ENCODE assay signal across 27 cellular contexts in the genomic region with DNA sequence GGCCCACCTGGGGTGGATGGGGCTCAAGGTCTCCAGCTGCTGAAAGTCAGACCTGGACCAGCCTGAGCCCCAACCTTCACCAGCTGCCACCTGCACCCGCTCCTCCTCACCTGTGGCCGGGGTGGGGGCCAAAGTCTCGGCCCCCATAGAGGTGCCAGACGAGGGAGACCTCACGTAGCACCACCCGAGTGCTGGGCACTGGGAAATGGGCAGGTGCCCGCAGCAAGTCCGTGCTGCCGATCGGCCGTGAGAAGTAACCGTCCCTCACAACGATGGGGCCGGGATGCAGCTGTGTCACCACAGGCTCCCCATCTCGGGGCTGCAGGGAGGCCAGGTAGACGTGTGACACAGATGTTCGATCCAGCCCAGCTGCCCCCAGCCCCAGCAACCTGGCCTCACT. TPM values are rescaled to one million over a fixed set of nuclear protein-coding genes. Genes with fewer than 3 reads are reported as not detected.
"Had no signal": no experiment of that assay in that cellular context is flagged by ENCODE, and none has a peak within 500 bp of the region (broad histone marks: within the 10 kb centered on the region; RNA-seq: fewer than 3 reads in every experiment).

No MANE protein-coding gene starts in this region.

- H3K36me3 ChIP-seq: ovary had no signal

- H3K9me3 Mint-ChIP-seq: activated CD8-positive, alpha-beta T cell treated with anti-CD3 and anti-CD28 coated beads for 36 hours; natural killer cell treated with Interleukin-12 subunit alpha and Interleukin-12 subunit beta and Interleukin-15 and Interleukin-18, amount 100 ng/mL, for 72 hours; WTC11 had no signal

- H3K27me3 Mint-ChIP-seq: activated CD8-positive, alpha-beta T cell treated with anti-CD3 and anti-CD28 coated beads for 36 hours; activated naive CD8-positive, alpha-beta T cell; natural killer cell treated with Interleukin-12 subunit alpha and Interleukin-12 subunit beta and Interleukin-15 and Interleukin-18, amount 100 ng/mL, for 72 hours; progenitor cell of endocrine pancreas had no signal

- H3K4me1 ChIP-seq: adrenal gland, body of pancreas, heart left ventricle, left lung, lower lobe of right lung, right lobe of liver, transverse colon had no signal

- DNase-seq: aorta, dorsolateral prefrontal cortex, foreskin fibroblast, left lung, lower lobe of right lung, mesendoderm, ovary, transverse colon had no signal

- H3K4me3 ChIP-seq: adrenal gland, body of pancreas, coronary artery, dorsolateral prefrontal cortex, heart left ventricle, left lung, lower lobe of right lung, ovary, right lobe of liver, transverse colon had no signal

- H3K27ac ChIP-seq: adrenal gland, coronary artery, heart left ventricle, left lung, lower lobe of right lung, ovary, right lobe of liver, transverse colon had no signal

- H3K9me3 ChIP-seq: adrenal gland, body of pancreas, heart left ventricle, left lung, lower lobe of right lung, ovary, right lobe of liver, transverse colon had no signal

- ATAC-seq: heart left ventricle, left lung, lower lobe of right lung, right lobe of liver, WTC11 had no signal

- H3K27me3 ChIP-seq: adrenal gland, body of pancreas, dorsolateral prefrontal cortex, heart left ventricle, left lung, ovary, right lobe of liver, transverse colon had no signal

- H3K36me3 Mint-ChIP-seq: natural killer cell treated with Interleukin-12 subunit alpha and Interleukin-12 subunit beta and Interleukin-15 and Interleukin-18, amount 100 ng/mL, for 72 hours had no signal

- H3K4me3 Mint-ChIP-seq: activated CD8-positive, alpha-beta T cell treated with anti-CD3 and anti-CD28 coated beads for 36 hours; natural killer cell treated with Interleukin-12 subunit alpha and Interleukin-12 subunit beta and Interleukin-15 and Interleukin-18, amount 100 ng/mL, for 72 hours; WTC11 had no signal

- H3K4me1 Mint-ChIP-seq: WTC11 had no signal

RNA-seq across cellular contexts. Expression of a gene that starts 34.9 kb away (rescaled TPM):
- total RNA-seq: activated CD8-positive, alpha-beta T cell treated with anti-CD3 and anti-CD28 coated beads for 36 hours; adrenal gland; aorta; cerebellum; endothelial cell of umbilical vein; left lung; lower lobe of right lung; mononuclear cell; natural killer cell treated with Interleukin-12 subunit alpha and Interleukin-12 subunit beta and Interleukin-15 and Interleukin-18, amount 100 ng/mL, for 72 hours; renal cortical epithelial cell; skeletal muscle tissue; T-helper 2 cell treated with Interferon-gamma antibody and Interleukin-4, amounts not matched to agents 100 ng/mL and 5 ng/mL, for 36 hours; temporal lobe; urinary bladder had no signal
- polyA plus RNA-seq: endothelial cell of umbilical vein, esophagus, heart left ventricle, urinary bladder had no signal
